In the genomic region with DNA sequence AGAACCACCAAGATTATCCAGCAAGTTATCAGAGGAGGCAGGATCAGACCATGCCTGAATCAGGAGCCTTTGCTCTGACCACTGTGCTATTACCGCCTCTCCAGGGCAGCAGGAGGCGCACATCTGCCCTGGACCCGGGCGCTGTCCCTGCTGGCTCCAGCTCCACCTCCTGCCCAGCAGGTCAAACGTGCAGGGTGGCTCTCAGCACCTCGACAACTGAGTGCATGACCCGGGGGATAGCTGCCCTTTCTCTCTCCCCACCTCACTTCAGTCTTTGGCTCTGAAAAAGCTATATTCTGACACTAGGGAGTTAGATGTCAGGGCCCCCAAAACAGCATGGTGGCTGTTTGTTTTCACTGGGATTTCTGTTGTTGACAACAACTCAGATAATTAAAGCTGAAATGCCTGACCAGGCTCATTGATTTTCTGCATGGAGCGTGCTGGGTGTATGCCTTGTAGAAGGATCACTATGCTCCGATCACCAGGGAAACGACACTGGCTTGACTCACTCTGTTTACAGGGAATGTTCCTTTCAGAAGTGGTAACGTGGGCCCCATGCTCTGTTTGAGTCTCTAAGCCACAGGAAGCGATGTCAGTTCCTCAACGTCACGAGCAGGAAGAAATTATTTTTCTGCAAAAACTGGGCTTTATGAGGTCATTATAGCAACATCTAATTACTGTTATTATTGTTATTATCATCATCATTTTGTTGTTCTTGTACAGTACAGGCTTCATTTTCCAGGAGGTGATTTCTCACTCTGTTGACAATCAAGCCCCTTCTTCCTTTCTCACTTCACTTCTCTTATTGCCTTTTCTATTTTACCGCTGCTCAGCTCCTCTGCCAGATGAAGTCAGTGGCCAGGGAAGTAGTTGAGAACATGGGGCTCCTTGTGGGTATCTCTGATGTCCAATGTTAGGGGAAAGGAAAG, we compare ENCODE assay signal across 1 cellular context.
TF ChIP-seq lines count a peak whose summit lies in the region.

No MANE protein-coding gene starts in this region.

TF ChIP-seq in K562, 482 proteins besides CTCF, POLR2A, EP300 and RAD21 (continued from another document):
- TF ChIP-seq NEUROD1 (IDR thresholded peaks at IDR 0.05; ENCODE audit: borderline replicate concordance, low read depth, low read length, partially characterized antibody) (no peak), FOXA3 (CRISPR knock-in tag; conservative IDR thresholded peaks at IDR 0.05 in 1 of 2, IDR thresholded peaks at IDR 0.05 in 1 of 2) (0 out of 4 replicates have a peak, but pooled peaks of 1 of the 2 experiments have one; percentile 27), GABPA (tag; conservative IDR thresholded peaks at IDR 0.05; ENCODE audit: low read depth) (peak; percentile 65), EWSR1 (IDR thresholded peaks at IDR 0.05; ENCODE audit: borderline replicate concordance, low read depth, partially characterized antibody) (no peak), SMAD4 (CRISPR knock-in tag; conservative IDR thresholded peaks at IDR 0.05) (0 out of 2 replicates have a peak, but pooled peaks have one; percentile 40), FOXJ3 (CRISPR knock-in tag; IDR thresholded peaks at IDR 0.05) (0 out of 2 replicates have a peak, but pooled peaks have one; percentile 4), TEAD4 (IDR thresholded peaks at IDR 0.05; ENCODE audit: low read length) (no peak), TEAD4 (CRISPR knock-in tag; IDR thresholded peaks at IDR 0.05; ENCODE audit: borderline replicate concordance) (peak; percentile 60; the same call in 1 of the 2 replicates), HSF4 (CRISPR knock-in tag; IDR thresholded peaks at IDR 0.05; ENCODE audit: borderline replicate concordance) (no peak), HCFC1 (IDR thresholded peaks at IDR 0.05; ENCODE audit: low read depth, low read length) (peak; percentile 28; the same call in 1 of the 2 replicates), NBN (IDR thresholded peaks at IDR 0.05; ENCODE audit: low read depth) (0 out of 2 replicates have a peak, but pooled peaks have one; percentile 38), NONO (IDR thresholded peaks at IDR 0.05; ENCODE audit: low read depth in 2 of 2, low read length in 1 of 2) (no peak), ZNF175 (CRISPR knock-in tag; IDR thresholded peaks at IDR 0.05; ENCODE audit: low read depth) (peak; percentile 40; the same call in 1 of the 2 replicates)
- TF ChIP-seq, protein P1, sequence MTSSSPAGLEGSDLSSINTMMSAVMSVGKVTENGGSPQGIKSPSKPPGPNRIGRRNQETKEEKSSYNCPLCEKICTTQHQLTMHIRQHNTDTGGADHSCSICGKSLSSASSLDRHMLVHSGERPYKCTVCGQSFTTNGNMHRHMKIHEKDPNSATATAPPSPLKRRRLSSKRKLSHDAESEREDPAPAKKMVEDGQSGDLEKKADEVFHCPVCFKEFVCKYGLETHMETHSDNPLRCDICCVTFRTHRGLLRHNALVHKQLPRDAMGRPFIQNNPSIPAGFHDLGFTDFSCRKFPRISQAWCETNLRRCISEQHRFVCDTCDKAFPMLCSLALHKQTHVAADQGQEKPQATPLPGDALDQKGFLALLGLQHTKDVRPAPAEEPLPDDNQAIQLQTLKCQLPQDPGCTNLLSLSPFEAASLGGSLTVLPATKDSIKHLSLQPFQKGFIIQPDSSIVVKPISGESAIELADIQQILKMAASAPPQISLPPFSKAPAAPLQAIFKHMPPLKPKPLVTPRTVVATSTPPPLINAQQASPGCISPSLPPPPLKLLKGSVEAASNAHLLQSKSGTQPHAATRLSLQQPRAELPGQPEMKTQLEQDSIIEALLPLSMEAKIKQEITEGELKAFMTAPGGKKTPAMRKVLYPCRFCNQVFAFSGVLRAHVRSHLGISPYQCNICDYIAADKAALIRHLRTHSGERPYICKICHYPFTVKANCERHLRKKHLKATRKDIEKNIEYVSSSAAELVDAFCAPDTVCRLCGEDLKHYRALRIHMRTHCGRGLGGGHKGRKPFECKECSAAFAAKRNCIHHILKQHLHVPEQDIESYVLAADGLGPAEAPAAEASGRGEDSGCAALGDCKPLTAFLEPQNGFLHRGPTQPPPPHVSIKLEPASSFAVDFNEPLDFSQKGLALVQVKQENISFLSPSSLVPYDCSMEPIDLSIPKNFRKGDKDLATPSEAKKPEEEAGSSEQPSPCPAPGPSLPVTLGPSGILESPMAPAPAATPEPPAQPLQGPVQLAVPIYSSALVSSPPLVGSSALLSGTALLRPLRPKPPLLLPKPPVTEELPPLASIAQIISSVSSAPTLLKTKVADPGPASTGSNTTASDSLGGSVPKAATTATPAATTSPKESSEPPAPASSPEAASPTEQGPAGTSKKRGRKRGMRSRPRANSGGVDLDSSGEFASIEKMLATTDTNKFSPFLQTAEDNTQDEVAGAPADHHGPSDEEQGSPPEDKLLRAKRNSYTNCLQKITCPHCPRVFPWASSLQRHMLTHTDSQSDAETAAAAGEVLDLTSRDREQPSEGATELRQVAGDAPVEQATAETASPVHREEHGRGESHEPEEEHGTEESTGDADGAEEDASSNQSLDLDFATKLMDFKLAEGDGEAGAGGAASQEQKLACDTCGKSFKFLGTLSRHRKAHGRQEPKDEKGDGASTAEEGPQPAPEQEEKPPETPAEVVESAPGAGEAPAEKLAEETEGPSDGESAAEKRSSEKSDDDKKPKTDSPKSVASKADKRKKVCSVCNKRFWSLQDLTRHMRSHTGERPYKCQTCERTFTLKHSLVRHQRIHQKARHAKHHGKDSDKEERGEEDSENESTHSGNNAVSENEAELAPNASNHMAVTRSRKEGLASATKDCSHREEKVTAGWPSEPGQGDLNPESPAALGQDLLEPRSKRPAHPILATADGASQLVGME (CRISPR knock-in tag; IDR thresholded peaks at IDR 0.05) = 0 out of 2 replicates have a peak, but pooled peaks have one; percentile 67
- TF ChIP-seq, protein P2, sequence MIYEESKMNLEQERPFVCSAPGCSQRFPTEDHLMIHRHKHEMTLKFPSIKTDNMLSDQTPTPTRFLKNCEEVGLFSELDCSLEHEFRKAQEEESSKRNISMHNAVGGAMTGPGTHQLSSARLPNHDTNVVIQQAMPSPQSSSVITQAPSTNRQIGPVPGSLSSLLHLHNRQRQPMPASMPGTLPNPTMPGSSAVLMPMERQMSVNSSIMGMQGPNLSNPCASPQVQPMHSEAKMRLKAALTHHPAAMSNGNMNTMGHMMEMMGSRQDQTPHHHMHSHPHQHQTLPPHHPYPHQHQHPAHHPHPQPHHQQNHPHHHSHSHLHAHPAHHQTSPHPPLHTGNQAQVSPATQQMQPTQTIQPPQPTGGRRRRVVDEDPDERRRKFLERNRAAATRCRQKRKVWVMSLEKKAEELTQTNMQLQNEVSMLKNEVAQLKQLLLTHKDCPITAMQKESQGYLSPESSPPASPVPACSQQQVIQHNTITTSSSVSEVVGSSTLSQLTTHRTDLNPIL (CRISPR knock-in tag; IDR thresholded peaks at IDR 0.05) = no peak
- TF ChIP-seq, protein P3, sequence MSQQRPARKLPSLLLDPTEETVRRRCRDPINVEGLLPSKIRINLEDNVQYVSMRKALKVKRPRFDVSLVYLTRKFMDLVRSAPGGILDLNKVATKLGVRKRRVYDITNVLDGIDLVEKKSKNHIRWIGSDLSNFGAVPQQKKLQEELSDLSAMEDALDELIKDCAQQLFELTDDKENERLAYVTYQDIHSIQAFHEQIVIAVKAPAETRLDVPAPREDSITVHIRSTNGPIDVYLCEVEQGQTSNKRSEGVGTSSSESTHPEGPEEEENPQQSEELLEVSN (IDR thresholded peaks at IDR 0.05; ENCODE audit: borderline replicate concordance in 1 of 2, extremely low read depth in 1 of 2, insufficient read depth in 1 of 2, insufficient read length in 1 of 2, low read depth in 1 of 2, low read length in 1 of 2, poor library complexity in 1 of 2, severe bottlenecking in 1 of 2) = peak in 1 of 2 experiments; percentile 18
- TF ChIP-seq, protein P4, sequence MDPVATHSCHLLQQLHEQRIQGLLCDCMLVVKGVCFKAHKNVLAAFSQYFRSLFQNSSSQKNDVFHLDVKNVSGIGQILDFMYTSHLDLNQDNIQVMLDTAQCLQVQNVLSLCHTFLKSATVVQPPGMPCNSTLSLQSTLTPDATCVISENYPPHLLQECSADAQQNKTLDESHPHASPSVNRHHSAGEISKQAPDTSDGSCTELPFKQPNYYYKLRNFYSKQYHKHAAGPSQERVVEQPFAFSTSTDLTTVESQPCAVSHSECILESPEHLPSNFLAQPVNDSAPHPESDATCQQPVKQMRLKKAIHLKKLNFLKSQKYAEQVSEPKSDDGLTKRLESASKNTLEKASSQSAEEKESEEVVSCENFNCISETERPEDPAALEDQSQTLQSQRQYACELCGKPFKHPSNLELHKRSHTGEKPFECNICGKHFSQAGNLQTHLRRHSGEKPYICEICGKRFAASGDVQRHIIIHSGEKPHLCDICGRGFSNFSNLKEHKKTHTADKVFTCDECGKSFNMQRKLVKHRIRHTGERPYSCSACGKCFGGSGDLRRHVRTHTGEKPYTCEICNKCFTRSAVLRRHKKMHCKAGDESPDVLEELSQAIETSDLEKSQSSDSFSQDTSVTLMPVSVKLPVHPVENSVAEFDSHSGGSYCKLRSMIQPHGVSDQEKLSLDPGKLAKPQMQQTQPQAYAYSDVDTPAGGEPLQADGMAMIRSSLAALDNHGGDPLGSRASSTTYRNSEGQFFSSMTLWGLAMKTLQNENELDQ (CRISPR knock-in tag; IDR thresholded peaks at IDR 0.05; ENCODE audit: borderline replicate concordance) = no peak
- TF ChIP-seq, protein P5, sequence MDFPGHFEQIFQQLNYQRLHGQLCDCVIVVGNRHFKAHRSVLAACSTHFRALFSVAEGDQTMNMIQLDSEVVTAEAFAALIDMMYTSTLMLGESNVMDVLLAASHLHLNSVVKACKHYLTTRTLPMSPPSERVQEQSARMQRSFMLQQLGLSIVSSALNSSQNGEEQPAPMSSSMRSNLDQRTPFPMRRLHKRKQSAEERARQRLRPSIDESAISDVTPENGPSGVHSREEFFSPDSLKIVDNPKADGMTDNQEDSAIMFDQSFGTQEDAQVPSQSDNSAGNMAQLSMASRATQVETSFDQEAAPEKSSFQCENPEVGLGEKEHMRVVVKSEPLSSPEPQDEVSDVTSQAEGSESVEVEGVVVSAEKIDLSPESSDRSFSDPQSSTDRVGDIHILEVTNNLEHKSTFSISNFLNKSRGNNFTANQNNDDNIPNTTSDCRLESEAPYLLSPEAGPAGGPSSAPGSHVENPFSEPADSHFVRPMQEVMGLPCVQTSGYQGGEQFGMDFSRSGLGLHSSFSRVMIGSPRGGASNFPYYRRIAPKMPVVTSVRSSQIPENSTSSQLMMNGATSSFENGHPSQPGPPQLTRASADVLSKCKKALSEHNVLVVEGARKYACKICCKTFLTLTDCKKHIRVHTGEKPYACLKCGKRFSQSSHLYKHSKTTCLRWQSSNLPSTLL (IDR thresholded peaks at IDR 0.05) = no peak
- TF ChIP-seq, protein P6, sequence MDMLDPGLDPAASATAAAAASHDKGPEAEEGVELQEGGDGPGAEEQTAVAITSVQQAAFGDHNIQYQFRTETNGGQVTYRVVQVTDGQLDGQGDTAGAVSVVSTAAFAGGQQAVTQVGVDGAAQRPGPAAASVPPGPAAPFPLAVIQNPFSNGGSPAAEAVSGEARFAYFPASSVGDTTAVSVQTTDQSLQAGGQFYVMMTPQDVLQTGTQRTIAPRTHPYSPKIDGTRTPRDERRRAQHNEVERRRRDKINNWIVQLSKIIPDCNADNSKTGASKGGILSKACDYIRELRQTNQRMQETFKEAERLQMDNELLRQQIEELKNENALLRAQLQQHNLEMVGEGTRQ (CRISPR knock-in tag; IDR thresholded peaks at IDR 0.05) = no peak
- TF ChIP-seq, protein P7, sequence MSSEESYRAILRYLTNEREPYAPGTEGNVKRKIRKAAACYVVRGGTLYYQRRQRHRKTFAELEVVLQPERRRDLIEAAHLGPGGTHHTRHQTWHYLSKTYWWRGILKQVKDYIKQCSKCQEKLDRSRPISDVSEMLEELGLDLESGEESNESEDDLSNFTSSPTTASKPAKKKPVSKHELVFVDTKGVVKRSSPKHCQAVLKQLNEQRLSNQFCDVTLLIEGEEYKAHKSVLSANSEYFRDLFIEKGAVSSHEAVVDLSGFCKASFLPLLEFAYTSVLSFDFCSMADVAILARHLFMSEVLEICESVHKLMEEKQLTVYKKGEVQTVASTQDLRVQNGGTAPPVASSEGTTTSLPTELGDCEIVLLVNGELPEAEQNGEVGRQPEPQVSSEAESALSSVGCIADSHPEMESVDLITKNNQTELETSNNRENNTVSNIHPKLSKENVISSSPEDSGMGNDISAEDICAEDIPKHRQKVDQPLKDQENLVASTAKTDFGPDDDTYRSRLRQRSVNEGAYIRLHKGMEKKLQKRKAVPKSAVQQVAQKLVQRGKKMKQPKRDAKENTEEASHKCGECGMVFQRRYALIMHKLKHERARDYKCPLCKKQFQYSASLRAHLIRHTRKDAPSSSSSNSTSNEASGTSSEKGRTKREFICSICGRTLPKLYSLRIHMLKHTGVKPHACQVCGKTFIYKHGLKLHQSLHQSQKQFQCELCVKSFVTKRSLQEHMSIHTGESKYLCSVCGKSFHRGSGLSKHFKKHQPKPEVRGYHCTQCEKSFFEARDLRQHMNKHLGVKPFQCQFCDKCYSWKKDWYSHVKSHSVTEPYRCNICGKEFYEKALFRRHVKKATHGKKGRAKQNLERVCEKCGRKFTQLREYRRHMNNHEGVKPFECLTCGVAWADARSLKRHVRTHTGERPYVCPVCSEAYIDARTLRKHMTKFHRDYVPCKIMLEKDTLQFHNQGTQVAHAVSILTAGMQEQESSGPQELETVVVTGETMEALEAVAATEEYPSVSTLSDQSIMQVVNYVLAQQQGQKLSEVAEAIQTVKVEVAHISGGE (CRISPR knock-in tag; IDR thresholded peaks at IDR 0.05) = no peak
